ENCODE assay signal across 25 cellular contexts in genomic region chr21:42407476-42407875, GRCh38. TPM values are rescaled to one million over a fixed set of nuclear protein-coding genes. Genes with fewer than 3 reads are reported as not detected.
DNase-seq lines count a peak whose midpoint lies in the region; ATAC-seq and TF ChIP-seq lines count a peak whose summit lies in the region.
"Had no signal": no experiment of that assay in that cellular context is flagged by ENCODE, and none has a peak within 500 bp of the region (broad histone marks: within the 10 kb centered on the region; RNA-seq: fewer than 3 reads in every experiment).

No MANE protein-coding gene starts in this region.

- H3K27me3 Mint-ChIP-seq in T-helper 2 cell treated with Interferon-gamma antibody and Interleukin-4, amounts not matched to agents 5 μg/mL and 100 μg/mL, for 36 hours (ENCODE audit: low read depth), result no peaks in the 10 kb centered on the region
- no peaks in the 10 kb centered on the region for H3K27me3 Mint-ChIP-seq in T-cell
- H3K27me3 Mint-ChIP-seq in central memory CD8-positive, alpha-beta T cell, result no peaks in the 10 kb centered on the region

- no peak overlapping the region for H2AFZ ChIP-seq in PC-3 (ENCODE audit: low read length)
- H2AFZ ChIP-seq: GM23248 had no signal

- H3K36me3 ChIP-seq in BLaER1, result no peaks in the 10 kb centered on the region
- no peaks in the 10 kb centered on the region for H3K36me3 ChIP-seq in colonic mucosa
- H3K36me3 ChIP-seq in PC-3 (ENCODE audit: low read depth, low read length), result no peaks in the 10 kb centered on the region
- H3K36me3 ChIP-seq: lower lobe of right lung, thoracic aorta had no signal

- DNase-seq in T-helper 2 cell treated with Interferon-gamma antibody and Interleukin-4, amounts not matched to agents 5 μg/mL and 100 μg/mL, for 36 hours (ENCODE audit: low spot score), result no peak
- no peak for DNase-seq in T-helper 2 cell
- peak in 1 of 34 experiments; percentile 44 for DNase-seq in T-cell
- DNase-seq in central memory CD8-positive, alpha-beta T cell (ENCODE audit: low spot score in 2 of 2), result no peak
- no peak for DNase-seq in colonic mucosa
- no peak for DNase-seq in PC-3
- DNase-seq: 8988T; activated CD8-positive, alpha-beta memory T cell treated with anti-CD3 and anti-CD28 coated beads, Interleukin-2, amount 50 U/mL, for 48 hours; AML-193; cortex of kidney; EL; GM23248; HFFc6; lower lobe of right lung; NCI-H187; SK-N-SH had no signal

- H3K36me3 Mint-ChIP-seq in T-helper 2 cell treated with Interferon-gamma antibody and Interleukin-4, amounts not matched to agents 5 μg/mL and 100 μg/mL, for 36 hours (ENCODE audit: low read depth), result peaks cover 51% of the 10 kb centered on the region
- H3K36me3 Mint-ChIP-seq in T-cell, result peaks cover 33% of the 10 kb centered on the region
- peaks cover 39% of the 10 kb centered on the region for H3K36me3 Mint-ChIP-seq in central memory CD8-positive, alpha-beta T cell (ENCODE audit: insufficient read depth)

- no peak overlapping the region for H3K27ac ChIP-seq in BLaER1
- no peak overlapping the region for H3K27ac ChIP-seq in colonic mucosa
- H3K27ac ChIP-seq in PC-3 (ENCODE audit: low read length), result no peak overlapping the region
- H3K27ac ChIP-seq: GM23248, KMS-11, lower lobe of right lung, thoracic aorta had no signal

- H4K20me1 ChIP-seq in BLaER1 (no peaks in the 10 kb centered on the region), PC-3 (ENCODE audit: low read length) (no peaks in the 10 kb centered on the region)

- H3K9me3 ChIP-seq in BLaER1 (0 out of 2 replicates have a peak, but pooled peaks cover under 1% of the 10 kb centered on the region), colonic mucosa (no peaks in the 10 kb centered on the region), PC-3 (ENCODE audit: low read length) (no peaks in the 10 kb centered on the region)
- H3K9me3 ChIP-seq: lower lobe of right lung, SK-N-SH, thoracic aorta had no signal

- POLR2A ChIA-PET in T-cell (lab: Charles Lee), result no interaction called here
- POLR2A ChIA-PET in PC-3 (lab: Charles Lee; ENCODE audit: unreplicated experiment), result no interaction called here

- H3K4me3 ChIP-seq in BLaER1 (no peak overlapping the region), colonic mucosa (no peak overlapping the region), PC-3 (ENCODE audit: low read length) (no peak overlapping the region)
- H3K4me3 ChIP-seq: GM23248, lower lobe of right lung, thoracic aorta had no signal

- intact Hi-C loops in colonic mucosa (cut with DNase I) (no loop called here), PC-3 (cut with micrococcal nuclease) (no loop called here)

- H3K27ac Mint-ChIP-seq in T-helper 2 cell treated with Interferon-gamma antibody and Interleukin-4, amounts not matched to agents 5 μg/mL and 100 μg/mL, for 36 hours, result peak overlapping the region; percentile 89
- peak overlapping the region; percentile 100 for H3K27ac Mint-ChIP-seq in T-cell
- peak overlapping the region; percentile 92 for H3K27ac Mint-ChIP-seq in central memory CD8-positive, alpha-beta T cell (ENCODE audit: low read depth)
- H3K27ac Mint-ChIP-seq: HFFc6 had no signal

- CTCF ChIA-PET in T-cell (lab: Charles Lee), result no interaction called here
- CTCF ChIA-PET in PC-3 (lab: Charles Lee), result no interaction called here

- no peaks in the 10 kb centered on the region for H3K9me2 ChIP-seq in PC-3 (replicated peaks; ENCODE audit: low read length)
- H3K9me2 ChIP-seq: SK-N-SH had no signal

- H3K9ac ChIP-seq in BLaER1, result no peak overlapping the region
- no peak overlapping the region for H3K9ac ChIP-seq in colonic mucosa (ENCODE audit: low read depth in 2 of 2, low read length in 2 of 2)
- H3K9ac ChIP-seq in PC-3 (ENCODE audit: low read length), result no peak overlapping the region
- H3K9ac ChIP-seq: GM23248, KMS-11, SK-N-SH had no signal

- TF ChIP-seq CTCF in colonic mucosa (IDR thresholded peaks at IDR 0.05) (no peak), PC-3 (conservative IDR thresholded peaks at IDR 0.05; ENCODE audit: low read depth, low read length) (no peak)

- BruUV-seq in PC-3 (replicated peaks; lab: Mats Ljungman, UMichigan), result no TSS peak

- no peaks in the 10 kb centered on the region for H3K79me2 ChIP-seq in PC-3 (ENCODE audit: low read length)

- H3F3A ChIP-seq in PC-3 (ENCODE audit: low read length, unreplicated experiment), result no peaks in the 10 kb centered on the region

- H3K9me3 Mint-ChIP-seq in T-helper 2 cell treated with Interferon-gamma antibody and Interleukin-4, amounts not matched to agents 5 μg/mL and 100 μg/mL, for 36 hours, result no peaks in the 10 kb centered on the region
- no peaks in the 10 kb centered on the region for H3K9me3 Mint-ChIP-seq in T-cell
- no peaks in the 10 kb centered on the region for H3K9me3 Mint-ChIP-seq in central memory CD8-positive, alpha-beta T cell

- H3K4me1 Mint-ChIP-seq in T-helper 2 cell treated with Interferon-gamma antibody and Interleukin-4, amounts not matched to agents 5 μg/mL and 100 μg/mL, for 36 hours (ENCODE audit: low read depth), result peaks cover 29% of the 10 kb centered on the region
- H3K4me1 Mint-ChIP-seq in T-cell, result peaks cover 55 to 61% (median 55%) of the 10 kb centered on the region in 3 donors
- peaks cover 51% of the 10 kb centered on the region for H3K4me1 Mint-ChIP-seq in central memory CD8-positive, alpha-beta T cell

- ATAC-seq in T-cell (replicated peaks in 1 of 4) (no peak), HG03196 (IDR thresholded peaks at IDR 0.05; ENCODE audit: unreplicated experiment) (no peak), PC-3 (no peak)
- no peak for ATAC-seq in central memory CD8-positive, alpha-beta T cell (replicated peaks; ENCODE audit: extremely low read depth, poor library complexity, severe bottlenecking)
- ATAC-seq: lower lobe of right lung had no signal

- H3K27me3 ChIP-seq in BLaER1 (0 out of 2 replicates have a peak, but pooled peaks cover 3% of the 10 kb centered on the region), colonic mucosa (no peaks in the 10 kb centered on the region), PC-3 (ENCODE audit: low read length) (no peaks in the 10 kb centered on the region)

- peak overlapping the region; percentile 97 for H3K4me3 Mint-ChIP-seq in T-helper 2 cell treated with Interferon-gamma antibody and Interleukin-4, amounts not matched to agents 5 μg/mL and 100 μg/mL, for 36 hours
- H3K4me3 Mint-ChIP-seq in T-cell, result peak overlapping the region; percentile 89 to 98 (median 90)
- H3K4me3 Mint-ChIP-seq in central memory CD8-positive, alpha-beta T cell, result peak overlapping the region; percentile 90
- H3K4me3 Mint-ChIP-seq: HFFc6 had no signal

- peaks cover 57% of the 10 kb centered on the region for H3K4me1 ChIP-seq in BLaER1
- no peaks in the 10 kb centered on the region for H3K4me1 ChIP-seq in colonic mucosa
- peaks cover 15% of the 10 kb centered on the region for H3K4me1 ChIP-seq in PC-3 (ENCODE audit: insufficient read depth, low read length)
- H3K4me1 ChIP-seq: lower lobe of right lung had no signal

- 0 out of 2 replicates have a peak overlapping the region, but pooled peaks have one; percentile 45 for H3K4me2 ChIP-seq in BLaER1
- no peak overlapping the region for H3K4me2 ChIP-seq in PC-3 (ENCODE audit: low read length)
- H3K4me2 ChIP-seq: KMS-11, SK-N-SH had no signal

RNA-seq across cellular contexts. Expression of gene UBASH3A, which starts 3.8 kb away (rescaled TPM):
- total RNA-seq in T-cell, result 10 to 100 TPM; 59.1 to 98.8 (median 80.5) TPM
- total RNA-seq in colonic mucosa, result 1 to 10 TPM in 1 of 2 donors, under 1 TPM in 1; 0.93 to 1.5 TPM
- total RNA-seq in PC-3 (2014; rRNA removed), result 1.0 TPM in 1 of 2 replicates, not detected in the other
- total RNA-seq: bronchial epithelial cell, fibroblast of lung, glomerular endothelial cell, GM23248, HFFc6, pulmonary artery endothelial cell, RPMI7951 had no signal

RNA-seq across cellular contexts. Expression of gene TMPRSS3, which starts 11.6 kb away (rescaled TPM):
- total RNA-seq in T-cell (1 to 10 TPM; 1.2 to 2.4 (median 1.7) TPM), colonic mucosa (1 to 10 TPM in 1 of 2 donors, under 1 TPM in 1; 0.82 to 1.2 TPM), PC-3 (2014; rRNA removed) (not detected in 2 replicates)
- total RNA-seq: fibroblast of lung, glomerular endothelial cell, GM23248, HFFc6, pulmonary artery endothelial cell, RPMI7951, thoracic aorta had no signal

RNA-seq across cellular contexts. Expression of gene TFF1, which starts 41.1 kb away (rescaled TPM):
- total RNA-seq in T-cell (1 to 10 TPM in 2 of 5 donors, not detected in 3; 1.2 to 1.3 TPM), colonic mucosa (100 to 1,000 TPM; 233 to 916 TPM), PC-3 (2014; rRNA removed) (99.2 and 111 TPM in 2 replicates)
- total RNA-seq: bronchial epithelial cell, fibroblast of lung, glomerular endothelial cell, GM23248, HFFc6, lower lobe of right lung, pulmonary artery endothelial cell, RPMI7951 had no signal

RNA-seq across cellular contexts. Expression of gene TFF2, which starts 56.7 kb away (rescaled TPM):
- under 1 TPM in 1 of 5 donors, not detected in 4; 0.38 TPM for total RNA-seq in T-cell
- 1 to 10 TPM; 2.3 to 2.5 TPM for total RNA-seq in colonic mucosa
- 21.1 and 22.9 TPM in 2 replicates for total RNA-seq in PC-3 (2014; rRNA removed)
- total RNA-seq: bronchial epithelial cell, fibroblast of lung, glomerular endothelial cell, GM23248, HFFc6, lower lobe of right lung, pulmonary artery endothelial cell, RPMI7951 had no signal

Comparison
In these comparisons a context has a peak if more than half of its experiments do, and no peak if none do; other contexts are left out.
1. RNA of gene UBASH3A, which starts 3.8 kb away (total RNA-seq): 59.1 to 98.8 TPM in T-cell; 0.93 to 1.5 TPM in colonic mucosa and 1.0 TPM in PC-3; every median in the first group is over 10 times any median in the second.
2. RNA of gene TFF1, which starts 41.1 kb away (total RNA-seq): 233 to 916 TPM in colonic mucosa and 99.2 to 111 TPM in PC-3; 1.2 to 1.3 TPM in T-cell; every median in the first group is over 10 times any median in the second.
3. Peak in every context shown above with its lines, with median percentiles within 50 percentile points of each other: H3K27ac Mint-ChIP-seq and H3K4me3 Mint-ChIP-seq.